29 cellular contexts compared by ENCODE assay signal in the genomic region with DNA sequence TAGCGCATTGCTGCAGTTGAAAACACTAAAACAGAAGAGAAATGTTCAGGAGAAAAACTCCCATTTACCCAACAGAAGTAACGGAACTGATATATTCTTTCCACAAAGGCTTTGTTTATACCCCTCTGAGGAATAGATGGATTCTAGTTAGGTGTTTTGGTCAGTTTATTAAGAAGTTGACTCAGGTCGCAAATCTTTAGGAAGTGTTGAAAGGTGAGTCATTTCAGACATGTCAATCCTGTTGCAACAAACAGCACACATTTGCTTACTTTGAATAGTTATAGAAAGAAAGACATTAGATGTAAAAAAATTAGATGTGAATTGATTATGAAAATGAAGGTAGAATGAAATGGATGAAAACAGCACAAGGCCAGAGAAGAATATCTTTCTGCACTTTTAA.
DNase-seq lines count a peak whose midpoint lies in the region; ATAC-seq, FAIRE-seq and TF ChIP-seq lines count a peak whose summit lies in the region.
"Had no signal": no experiment of that assay in that cellular context is flagged by ENCODE, and none has a peak within 500 bp of the region (broad histone marks: within the 10 kb centered on the region; RNA-seq: fewer than 3 reads in every experiment).

No MANE protein-coding gene starts in this region.

- H3K27me3 ChIP-seq in mesenchymal stem cell (ENCODE audit: control insufficient read depth in 1 of 2, insufficient read depth in 1 of 2, low read length in 2 of 2), result no peaks in the 10 kb centered on the region
- no peaks in the 10 kb centered on the region for H3K27me3 ChIP-seq in colonic mucosa
- no peaks in the 10 kb centered on the region for H3K27me3 ChIP-seq in HepG2 (ENCODE audit: control insufficient read depth in 1 of 2, insufficient read depth in 2 of 2, low read length in 2 of 2)
- H3K27me3 ChIP-seq: body of pancreas, gastrocnemius medialis, sigmoid colon, uterus had no signal

- no peak overlapping the region for H3K14ac ChIP-seq in mesenchymal stem cell (ENCODE audit: low read length in 2 of 2)

- no peak overlapping the region for H2BK120ac ChIP-seq in mesenchymal stem cell (ENCODE audit: low read depth, low read length)

- no peak overlapping the region for H3K9ac ChIP-seq in mesenchymal stem cell (ENCODE audit: low read length)
- no peak overlapping the region for H3K9ac ChIP-seq in colonic mucosa (ENCODE audit: low read depth in 2 of 2, low read length in 2 of 2)
- H3K9ac ChIP-seq in HepG2 (ENCODE audit: insufficient read depth, low read depth, low read length), result no peak overlapping the region

- no peak overlapping the region for H2BK5ac ChIP-seq in mesenchymal stem cell (ENCODE audit: low read depth, low read length, poor library complexity, severe bottlenecking)

- no peak overlapping the region for H3K23ac ChIP-seq in mesenchymal stem cell (ENCODE audit: low read length in 2 of 2)

- no peak overlapping the region for H2BK15ac ChIP-seq in mesenchymal stem cell (ENCODE audit: low read depth, poor library complexity, severe bottlenecking)

- H3K4me2 ChIP-seq in A549 (no peak overlapping the region), mesenchymal stem cell (ENCODE audit: low read length, poor library complexity, severe bottlenecking) (no peak overlapping the region), HepG2 (ENCODE audit: low read depth, low read length) (no peak overlapping the region)

- TF ChIP-seq CTCF in A549 (IDR thresholded peaks at IDR 0.05) (no peak), epithelial cell of esophagus (IDR thresholded peaks at IDR 0.05; ENCODE audit: insufficient read depth, low read depth, low read length, missing control alignments) (no peak), colonic mucosa (IDR thresholded peaks at IDR 0.05) (no peak), HepG2 (CRISPR knock-in tag; IDR thresholded peaks at IDR 0.05) (no peak)

- H2AK5ac ChIP-seq in mesenchymal stem cell (ENCODE audit: low read length, severe bottlenecking), result no peak overlapping the region

- no peak overlapping the region for H3K18ac ChIP-seq in mesenchymal stem cell (ENCODE audit: low read depth in 1 of 2, low read length in 2 of 2)

- TF ChIP-seq POLR2A in A549 (IDR thresholded peaks at IDR 0.05; ENCODE audit: low read length) (no peak), HepG2 (IDR thresholded peaks at IDR 0.05; ENCODE audit: insufficient read depth in 1 of 2, low read depth in 2 of 2, low read length in 2 of 2) (no peak)

- no peak overlapping the region for H2AFZ ChIP-seq in mesenchymal stem cell (ENCODE audit: low read depth, low read length)
- H2AFZ ChIP-seq in HepG2 (ENCODE audit: low read length), result no peak overlapping the region

- FAIRE-seq in A549 (lab: Jason Lieb, UNC) (no peak), HepG2 (lab: Jason Lieb, UNC) (no peak)
- FAIRE-seq: GM18507 had no signal

- DNase-seq in A549 (ENCODE audit: low read depth in 1 of 2, low spot score in 1 of 2) (peak in 1 of 2 experiments; percentile 4), LHCN-M2 (ENCODE audit: low read depth) (peak; percentile 17), epithelial cell of esophagus (ENCODE audit: low read depth) (peak; percentile 73), mesenchymal stem cell (peak; percentile 31), DMS53 treated with DMSO at 0.1 percent for 48 hours (lab: John Stamatoyannopoulos, UW; ENCODE audit: unreplicated experiment) (no peak), NCI-H1105 treated with DMSO at 0.1 percent for 48 hours (lab: John Stamatoyannopoulos, UW) (no peak), colonic mucosa (no peak), HepG2 (ENCODE audit: low spot score) (no peak)
- DNase-seq: activated CD4-positive, alpha-beta T cell treated with anti-CD3 and anti-CD28 coated beads, Interleukin-2, amount 10 ng/mL, durations not matched to agents 24 days and 14 days; activated naive CD4-positive, alpha-beta T cell; activated T-cell treated with anti-CD3 and anti-CD28 coated beads, Interleukin-2, amount 50 U/mL, for 4 hours; body of pancreas; DMS79; gastrocnemius medialis; hippocampal formation; KG1; left ventricle myocardium inferior; NCI-H1436; NCI-H2081 treated with DMSO at 0.1 percent for 48 hours; NCI-H345; NCI-H748 treated with DMSO at 0.1 percent for 48 hours; SHP77; sigmoid colon; stimulated activated CD4-positive, alpha-beta T cell treated with anti-CD3 and anti-CD28 coated beads, Interleukin-15, amount 100 ng/mL, for 24 hours; uterus; WERI-Rb-1 had no signal

- H3K36me3 ChIP-seq in mesenchymal stem cell (ENCODE audit: control insufficient read depth in 1 of 2, insufficient read depth in 2 of 2, low read depth in 1 of 2, low read length in 2 of 2) (no peaks in the 10 kb centered on the region), colonic mucosa (no peaks in the 10 kb centered on the region), HepG2 (replicated peaks in 1 of 2; ENCODE audit: control insufficient read depth in 1 of 2, insufficient read depth in 2 of 2, low read length in 2 of 2) (no peaks in the 10 kb centered on the region)
- H3K36me3 ChIP-seq: gastrocnemius medialis, left ventricle myocardium inferior, sigmoid colon, thoracic aorta, uterus, WERI-Rb-1 had no signal

- CTCF ChIA-PET in A549 (lab: Yijun Ruan, JAX), result interaction anchor here (0.6 kb wide), 1 partner anchor 806 kb away, joined by 3 read pairs; no protein-coding TSS in a partner anchor
- CTCF ChIA-PET in HepG2 (lab: Yijun Ruan, JAX; ENCODE audit: low intra/inter-chr PET ratio, low total read pairs), result no interaction called here

- H3K27ac ChIP-seq in A549 (no peak overlapping the region), mesenchymal stem cell (ENCODE audit: low read length, poor library complexity, severe bottlenecking) (no peak overlapping the region), colonic mucosa (no peak overlapping the region), HepG2 (ENCODE audit: extremely low read length, insufficient read depth, low read length) (no peak overlapping the region)
- H3K27ac ChIP-seq: body of pancreas, gastrocnemius medialis, left ventricle myocardium inferior, sigmoid colon, thoracic aorta, uterus, WERI-Rb-1 had no signal

- H2BK12ac ChIP-seq in mesenchymal stem cell (ENCODE audit: low read length in 2 of 2), result no peak overlapping the region

- no peaks in the 10 kb centered on the region for H3K79me2 ChIP-seq in HepG2 (ENCODE audit: insufficient read depth, low read length)

- no peak overlapping the region for H3K4me3 ChIP-seq in A549
- no peak overlapping the region for H3K4me3 ChIP-seq in epithelial cell of esophagus (ENCODE audit: low read length)
- no peak overlapping the region for H3K4me3 ChIP-seq in mesenchymal stem cell (ENCODE audit: insufficient read depth in 1 of 2, low read depth in 1 of 2, low read length in 2 of 2)
- no peak overlapping the region for H3K4me3 ChIP-seq in colonic mucosa
- H3K4me3 ChIP-seq in HepG2 (replicated peaks in 1 of 3; ENCODE audit: insufficient read depth in 1 of 3, low read depth in 2 of 3, low read length in 3 of 3), result no peak overlapping the region
- H3K4me3 ChIP-seq: body of pancreas, gastrocnemius medialis, left ventricle myocardium inferior, sigmoid colon, thoracic aorta, uterus had no signal

- no peaks in the 10 kb centered on the region for H4K20me1 ChIP-seq in HepG2 (ENCODE audit: insufficient read depth, low read length)

- in situ Hi-C loops in HepG2 (cut with HindIII; ENCODE audit: extremely low pct_ligation_motif_present, low pct_unique_long_range_greater_than_20kb), result no loop called here

- WGBS in A549 (ENCODE audit: missing lambda C conversion rate), result 38% methylated on average over 3 of the region's 3 CpGs
- no CpG with 5 or more reads among the region's 3 CpGs for WGBS in mesenchymal stem cell
- 48% methylated on average over 3 of the region's 3 CpGs for WGBS in HepG2 (ENCODE audit: low lambda C conversion rate)

- intact Hi-C loops in colonic mucosa (cut with DNase I) (loop anchor here (10.0 kb wide), 1 partner anchor 354 kb away; no protein-coding TSS in a partner anchor), HepG2 (cut with micrococcal nuclease; ENCODE audit: unreplicated experiment) (no loop called here)

- no peaks in the 10 kb centered on the region for H3K79me1 ChIP-seq in mesenchymal stem cell (replicated peaks; ENCODE audit: low read length, poor library complexity, severe bottlenecking)

- no peaks in the 10 kb centered on the region for H3K4me1 ChIP-seq in A549
- H3K4me1 ChIP-seq in mesenchymal stem cell (ENCODE audit: control insufficient read depth, insufficient read depth, low read depth, low read length), result no peaks in the 10 kb centered on the region
- no peaks in the 10 kb centered on the region for H3K4me1 ChIP-seq in colonic mucosa
- H3K4me1 ChIP-seq in HepG2 (ENCODE audit: insufficient read depth, low read length), result peaks cover 33% of the 10 kb centered on the region
- H3K4me1 ChIP-seq: body of pancreas, gastrocnemius medialis, left ventricle myocardium inferior, sigmoid colon, uterus had no signal

- H3K4ac ChIP-seq in mesenchymal stem cell (ENCODE audit: low read depth in 1 of 2, low read length in 2 of 2), result no peak overlapping the region

- no TSS peak for BruUV-seq in HepG2 (replicated peaks; lab: Mats Ljungman, UMichigan)

- POLR2A ChIA-PET in A549 (lab: Yijun Ruan, JAX) (no interaction called here), HepG2 (lab: Yijun Ruan, JAX) (no interaction called here)

- H4K91ac ChIP-seq in mesenchymal stem cell (ENCODE audit: low read length), result no peak overlapping the region

- TF ChIP-seq RAD21 in A549 (conservative IDR thresholded peaks at IDR 0.05 in 1 of 2, IDR thresholded peaks at IDR 0.05 in 1 of 2) (no peak), HepG2 (CRISPR knock-in tag; IDR thresholded peaks at IDR 0.05) (no peak)

- no peak for TF ChIP-seq EP300 in A549 (IDR thresholded peaks at IDR 0.05)
- TF ChIP-seq EP300 in HepG2 (IDR thresholded peaks at IDR 0.05; ENCODE audit: low read depth in 2 of 2, low read length in 2 of 2), result no peak
- no peak for TF ChIP-seq EP300 in HepG2 (CRISPR knock-in tag; IDR thresholded peaks at IDR 0.05; ENCODE audit: borderline replicate concordance)

- H4K8ac ChIP-seq in mesenchymal stem cell (ENCODE audit: low read length), result no peak overlapping the region

- ATAC-seq in A549 (no peak), HepG2 (no peak)
- ATAC-seq: activated T-cell treated with anti-CD3 and anti-CD28 coated beads, Interleukin-2, amount 50 U/mL, for 4 hours; body of pancreas; esophagus mucosa; gastrocnemius medialis had no signal

- H3K9me3 ChIP-seq in A549 (no peaks in the 10 kb centered on the region), mesenchymal stem cell (ENCODE audit: control insufficient read depth, low read length) (no peaks in the 10 kb centered on the region), colonic mucosa (no peaks in the 10 kb centered on the region), HepG2 (ENCODE audit: low read length) (peaks cover 9% of the 10 kb centered on the region; the same call in 1 of the 2 replicates)
- H3K9me3 ChIP-seq: body of pancreas, gastrocnemius medialis, left ventricle myocardium inferior, sigmoid colon, thoracic aorta, uterus had no signal

TF ChIP-seq in A549, 52 proteins besides CTCF, POLR2A, EP300 and RAD21:
- TF ChIP-seq FOSL2 (IDR thresholded peaks at IDR 0.05), result no peak
- TF ChIP-seq FOSL2 (CRISPR knock-in tag; IDR thresholded peaks at IDR 0.05), result peak; percentile 10; the same call in 1 of the 2 replicates
- TF ChIP-seq CEBPB (IDR thresholded peaks at IDR 0.05), result no peak

TF ChIP-seq in HepG2, 621 proteins besides CTCF, POLR2A, EP300 and RAD21 (continues in another document):
- TF ChIP-seq MBD4 (IDR thresholded peaks at IDR 0.05; ENCODE audit: borderline replicate concordance, low read length) (no peak), SRSF4 (IDR thresholded peaks at IDR 0.05; ENCODE audit: low read depth, low read length, poor library complexity, severe bottlenecking) (no peak)

Comparison
In these comparisons a context has a peak if more than half of its experiments do, and no peak if none do; other contexts are left out.
1. DNase-seq: peak in LHCN-M2 (single experiment), epithelial cell of esophagus (single experiment) and mesenchymal stem cell (single experiment); none in DMS53 treated with DMSO at 0.1 percent for 48 hours (single experiment), NCI-H1105 treated with DMSO at 0.1 percent for 48 hours (single experiment), colonic mucosa (single experiment) and HepG2 (single experiment).